ENCODE assay signal across 12 cellular contexts in genomic region chr1:16013908-16014258, GRCh38. TPM values are rescaled to one million over a fixed set of nuclear protein-coding genes. Genes with fewer than 3 reads are reported as not detected.
DNase-seq lines count a peak whose midpoint lies in the region; ATAC-seq and TF ChIP-seq lines count a peak whose summit lies in the region.
"Had no signal": no experiment of that assay in that cellular context is flagged by ENCODE, and none has a peak within 500 bp of the region (broad histone marks: within the 10 kb centered on the region; RNA-seq: fewer than 3 reads in every experiment).

No MANE protein-coding gene starts in this region.

- H3K27me3 ChIP-seq in heart left ventricle (peaks cover 0 to 5% (median 0%) of the 10 kb centered on the region in 9 donors), gastroesophageal sphincter (no peaks in the 10 kb centered on the region), osteoblast (ENCODE audit: insufficient read depth, low read length) (no peaks in the 10 kb centered on the region), vagina (no peaks in the 10 kb centered on the region)

- H3K4me3 Mint-ChIP-seq in T-cell: peak overlapping the region in 1 of 3 donors; percentile 52

- peaks cover 10% of the 10 kb centered on the region for H3K79me2 ChIP-seq in osteoblast (ENCODE audit: insufficient read depth, low read length)

- no peaks in the 10 kb centered on the region for H3K9me3 Mint-ChIP-seq in T-cell
- H3K9me3 Mint-ChIP-seq: activated naive CD4-positive, alpha-beta T cell treated with anti-CD3 and anti-CD28 coated beads, Interleukin-2, amount 50 U/mL, for 72 hours had no signal

- peak overlapping the region; percentile 88 to 99 (median 97) for H3K27ac ChIP-seq in heart left ventricle
- peak overlapping the region; percentile 86 to 95 (median 92) for H3K27ac ChIP-seq in gastroesophageal sphincter
- H3K27ac ChIP-seq in osteoblast (ENCODE audit: low read depth, low read length): peak overlapping the region; percentile 43
- H3K27ac ChIP-seq in vagina: peak overlapping the region; percentile 94

- no peak for TF ChIP-seq EP300 in gastroesophageal sphincter (IDR thresholded peaks at IDR 0.05)

- TF ChIP-seq POLR2A in heart left ventricle (IDR thresholded peaks at IDR 0.05): peak in 1 of 2 donors; percentile 20
- TF ChIP-seq POLR2A in gastroesophageal sphincter (IDR thresholded peaks at IDR 0.05): no peak
- TF ChIP-seq POLR2A in vagina (IDR thresholded peaks at IDR 0.05): no peak

- H3K27ac Mint-ChIP-seq in T-cell: no peak overlapping the region

- H3K4me3 ChIP-seq in heart left ventricle: peak overlapping the region in 7 of 12 donors; percentile 9 to 81 (median 67)
- H3K4me3 ChIP-seq in gastroesophageal sphincter: peak overlapping the region in 1 of 2 donors; percentile 53
- no peak overlapping the region for H3K4me3 ChIP-seq in osteoblast (ENCODE audit: insufficient read depth, low read length)
- H3K4me3 ChIP-seq in vagina: peak overlapping the region in 1 of 2 donors; percentile 38

- H3K9me3 ChIP-seq in heart left ventricle (no peaks in the 10 kb centered on the region), gastroesophageal sphincter (no peaks in the 10 kb centered on the region), osteoblast (ENCODE audit: low read depth, low read length) (no peaks in the 10 kb centered on the region), vagina (no peaks in the 10 kb centered on the region)

- CTCF ChIA-PET in T-cell (lab: Charles Lee): no interaction called here

- no peak overlapping the region for H2AFZ ChIP-seq in osteoblast (ENCODE audit: low read length)

- H3K4me1 ChIP-seq in heart left ventricle (peaks cover 0 to 48% (median 32%) of the 10 kb centered on the region in 12 donors), gastroesophageal sphincter (peaks cover 7 to 74% (median 27%) of the 10 kb centered on the region in 3 donors), osteoblast (ENCODE audit: insufficient read depth, low read length) (peaks cover 44% of the 10 kb centered on the region), vagina (peaks cover 59% of the 10 kb centered on the region)

- no peak for ATAC-seq in heart left ventricle
- ATAC-seq in left cardiac atrium: no peak
- ATAC-seq in gastroesophageal sphincter: no peak
- ATAC-seq in T-cell (replicated peaks in 1 of 4): no peak

- no peaks in the 10 kb centered on the region for H4K20me1 ChIP-seq in osteoblast (ENCODE audit: insufficient read depth, low read length)

- H3K4me1 Mint-ChIP-seq in T-cell: peaks cover 4 to 7% (median 5%) of the 10 kb centered on the region in 3 donors

- intact Hi-C loops in heart left ventricle (cut with DNase I) (no loop called here), left cardiac atrium (cut with DNase I) (no loop called here), vagina (cut with DNase I) (no loop called here)

- POLR2A ChIA-PET in T-cell (lab: Charles Lee): no interaction called here

- TF ChIP-seq CTCF in heart left ventricle (IDR thresholded peaks at IDR 0.05) (no peak), gastroesophageal sphincter (IDR thresholded peaks at IDR 0.05) (no peak), osteoblast (IDR thresholded peaks at IDR 0.05; ENCODE audit: extremely low read depth, low read depth, low read length) (no peak), vagina (IDR thresholded peaks at IDR 0.05) (no peak)

- DNase-seq in heart left ventricle (no peak), left cardiac atrium (no peak), osteoblast (ENCODE audit: insufficient read length, low spot score, missing footprints) (peak; percentile 49), vagina (ENCODE audit: extremely low spot score in 2 of 2) (no peak), NCI-H2081 (lab: John Stamatoyannopoulos, UW) (no peak), T-cell (no peak), KG1 (lab: John Stamatoyannopoulos, UW) (no peak)
- DNase-seq: DMS79 treated with DMSO at 0.1 percent for 48 hours, T-helper 2 cell had no signal

- H3K4me2 ChIP-seq in osteoblast (ENCODE audit: insufficient read depth, low read length): no peak overlapping the region

- no peaks in the 10 kb centered on the region for H3K36me3 Mint-ChIP-seq in T-cell
- H3K36me3 Mint-ChIP-seq: activated naive CD4-positive, alpha-beta T cell treated with anti-CD3 and anti-CD28 coated beads, Interleukin-2, amount 50 U/mL, for 72 hours had no signal

- H3K36me3 ChIP-seq in heart left ventricle: peaks cover 0 to 10% (median 0%) of the 10 kb centered on the region in 9 donors
- H3K36me3 ChIP-seq in gastroesophageal sphincter: no peaks in the 10 kb centered on the region
- H3K36me3 ChIP-seq in osteoblast (ENCODE audit: insufficient read depth, low read length): no peaks in the 10 kb centered on the region
- H3K36me3 ChIP-seq in vagina: no peaks in the 10 kb centered on the region

- 18 to 38% (median 28%) methylated on average over 4 of the region's 4 CpGs for WGBS in heart left ventricle, 4 donors
- 20% methylated on average over 1 of the region's 4 CpGs; no CpG with 5 or more reads in 1 of the 2 donors for WGBS in gastroesophageal sphincter (ENCODE audit: low coverage in 1 of 2), 2 donors

- peaks cover 3 to 21% of the 10 kb centered on the region in 2 donors for H3K27me3 Mint-ChIP-seq in T-cell

RNA-seq across cellular contexts. Expression of gene HSPB7, which starts 4.0 kb away (rescaled TPM):
- total RNA-seq in heart left ventricle: over 10,000 TPM in 1 of 9 donors, 1,000 to 10,000 TPM in 8; 2,598 to 10,910 (median 4,655) TPM
- 1,000 to 10,000 TPM; 7,048 to 8,299 TPM for polyA plus RNA-seq in heart left ventricle
- total RNA-seq in left cardiac atrium: 1,000 to 10,000 TPM; 1,770 to 2,192 TPM
- 100 to 1,000 TPM; 143 to 505 (median 229) TPM for total RNA-seq in gastroesophageal sphincter
- 4.1 and 6.9 TPM in 2 replicates for total RNA-seq in osteoblast
- total RNA-seq in vagina: 19.4 TPM
- total RNA-seq in T-cell: under 1 TPM in 1 of 5 donors, not detected in 4; 0.19 TPM
- total RNA-seq: activated naive CD4-positive, alpha-beta T cell treated with anti-CD3 and anti-CD28 coated beads, Interleukin-2, amount 50 U/mL, for 72 hours; HT1080 had no signal

RNA-seq across cellular contexts. Expression of gene CLCNKA, which starts 8.0 kb away (rescaled TPM):
- total RNA-seq in heart left ventricle: 1 to 10 TPM in 1 of 9 donors, under 1 TPM in 6, not detected in 2; 0.25 to 1.1 (median 0.53) TPM
- under 1 TPM; 0.25 to 0.95 TPM for polyA plus RNA-seq in heart left ventricle
- total RNA-seq in left cardiac atrium: under 1 TPM; 0.26 to 0.38 TPM
- total RNA-seq in gastroesophageal sphincter: 1 to 10 TPM in 1 of 4 donors, under 1 TPM in 2, not detected in 1; 0.08 to 3.0 (median 0.20) TPM
- total RNA-seq in osteoblast: not detected in 2 replicates
- total RNA-seq in vagina: 0.25 TPM
- not detected for total RNA-seq in T-cell
- total RNA-seq: HT1080 had no signal

RNA-seq across cellular contexts. Expression of gene SRARP, which starts 9.8 kb away (rescaled TPM):
- total RNA-seq in heart left ventricle (1 to 10 TPM in 1 of 9 donors, under 1 TPM in 7, not detected in 1; 0.08 to 1.7 (median 0.21) TPM), left cardiac atrium (under 1 TPM; 0.15 to 0.52 TPM), gastroesophageal sphincter (not detected), osteoblast (not detected in 2 replicates), vagina (not detected), T-cell (not detected)
- polyA plus RNA-seq in heart left ventricle: 1 to 10 TPM in 1 of 2 donors, under 1 TPM in 1; 0.32 to 1.1 TPM
- total RNA-seq: activated naive CD4-positive, alpha-beta T cell treated with anti-CD3 and anti-CD28 coated beads, Interleukin-2, amount 50 U/mL, for 72 hours; HT1080 had no signal

RNA-seq across cellular contexts. Expression of gene CLCNKB, which starts 29.7 kb away (rescaled TPM):
- 1 to 10 TPM in 8 of 9 donors, under 1 TPM in 1; 0.51 to 2.7 (median 1.8) TPM for total RNA-seq in heart left ventricle
- polyA plus RNA-seq in heart left ventricle: 1 to 10 TPM in 1 of 2 donors, under 1 TPM in 1; 0.50 to 1.5 TPM
- total RNA-seq in left cardiac atrium: 1 to 10 TPM; 2.2 to 2.5 TPM
- 1 to 10 TPM in 2 of 4 donors, under 1 TPM in 2; 0.20 to 1.9 (median 0.82) TPM for total RNA-seq in gastroesophageal sphincter
- total RNA-seq in osteoblast: 0.29 and 0.36 TPM in 2 replicates
- total RNA-seq in vagina: not detected
- total RNA-seq in T-cell: not detected
- total RNA-seq: activated naive CD4-positive, alpha-beta T cell treated with anti-CD3 and anti-CD28 coated beads, Interleukin-2, amount 50 U/mL, for 72 hours; HT1080 had no signal

RNA-seq across cellular contexts. Expression of gene ZBTB17, which starts 38.0 kb away (rescaled TPM):
- total RNA-seq in heart left ventricle (10 to 100 TPM; 14.5 to 29.2 (median 20.7) TPM), left cardiac atrium (10 to 100 TPM; 22.4 to 24.6 TPM), gastroesophageal sphincter (10 to 100 TPM; 24.0 to 65.7 (median 29.0) TPM), osteoblast (25.0 and 29.7 TPM in 2 replicates), vagina (38.5 TPM), T-cell (10 to 100 TPM; 66.6 to 82.6 (median 78.3) TPM)
- 10 to 100 TPM; 26.5 to 28.2 TPM for polyA plus RNA-seq in heart left ventricle

Comparison
In these comparisons a context has a peak if more than half of its experiments do, and no peak if none do; other contexts are left out.
1. H3K27ac ChIP-seq: peak in every context shown above with its lines; median percentile 97 in heart left ventricle; 94 in vagina; 92 in gastroesophageal sphincter; 43 in osteoblast.